In the genomic region with DNA sequence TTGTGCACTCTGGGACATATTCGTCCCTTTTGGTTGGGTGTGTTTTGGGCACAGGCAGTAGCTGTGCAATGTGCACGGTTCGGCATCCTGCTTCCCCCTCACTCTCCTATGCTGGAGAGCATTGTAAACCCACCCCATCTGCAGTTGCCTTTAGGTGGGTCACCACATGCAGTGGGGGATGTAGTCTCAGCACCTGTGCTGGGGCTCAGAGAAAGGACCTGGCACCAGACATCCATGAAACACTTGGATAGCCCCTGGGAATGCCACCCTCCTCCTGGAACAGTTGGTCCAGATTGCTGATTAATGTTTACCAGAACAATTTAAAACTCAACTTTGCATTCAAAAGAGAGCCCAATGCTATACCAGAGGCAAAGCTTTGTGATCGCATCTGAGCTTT, we compare ENCODE assay signal across 14 cellular contexts.
A peak's percentile ranks its signal among the peaks of the same experiment; 100 is the strongest.
DNase-seq lines count a peak whose midpoint lies in the region; ATAC-seq, FAIRE-seq and TF ChIP-seq lines count a peak whose summit lies in the region.
"Had no signal": no experiment of that assay in that cellular context is flagged by ENCODE, and none has a peak within 500 bp of the region (broad histone marks: within the 10 kb centered on the region; RNA-seq: fewer than 3 reads in every experiment).

No MANE protein-coding gene starts in this region.

- no peak for TF ChIP-seq EP300 in suprapubic skin (IDR thresholded peaks at IDR 0.05)

- FAIRE-seq in H54 (lab: Jason Lieb, UNC): no peak
- FAIRE-seq: G401.6 had no signal

- BruUV-seq in MCF 10A (replicated peaks; lab: Mats Ljungman, UMichigan): no TSS peak

- no peaks in the 10 kb centered on the region for H3K9me3 Mint-ChIP-seq in MCF 10A (ENCODE audit: unreplicated experiment)
- H3K9me3 Mint-ChIP-seq: GM23338 had no signal

- H3K36me3 ChIP-seq in lung (ENCODE audit: control insufficient read depth in 2 of 2, insufficient read depth in 2 of 2, low read length in 2 of 2): no peaks in the 10 kb centered on the region
- no peaks in the 10 kb centered on the region for H3K36me3 ChIP-seq in suprapubic skin
- H3K36me3 ChIP-seq: adrenal gland, right lobe of liver had no signal

- no peak overlapping the region for H3K4me3 ChIP-seq in lung
- H3K4me3 ChIP-seq in suprapubic skin: no peak overlapping the region
- H3K4me3 ChIP-seq: adrenal gland, GM23338, right lobe of liver had no signal

- TF ChIP-seq POLR2A in suprapubic skin (IDR thresholded peaks at IDR 0.05): no peak
- TF ChIP-seq POLR2A in H54 (IDR thresholded peaks at IDR 0.05; ENCODE audit: low read depth, low read length): no peak

- CTCF ChIA-PET in MCF 10A (lab: Yijun Ruan, JAX): interaction anchor here (0.7 to 1.6 kb wide), 3 partner anchors 36 to 263 kb away, joined by 3 to 5 read pairs (median 3); no protein-coding TSS in a partner anchor

- no peaks in the 10 kb centered on the region for H3K27me3 Mint-ChIP-seq in MCF 10A (ENCODE audit: insufficient read depth, unreplicated experiment)

- ATAC-seq in lung (ENCODE audit: insufficient read depth, low FRiP score) (no peak), esophagus mucosa (no peak), HG02759 (IDR thresholded peaks at IDR 0.05; ENCODE audit: unreplicated experiment) (no peak)
- ATAC-seq: GM23338 had no signal

- peaks cover 7% of the 10 kb centered on the region for H3K36me3 Mint-ChIP-seq in MCF 10A (ENCODE audit: insufficient read depth, unreplicated experiment)

- H3K4me1 ChIP-seq in lung (ENCODE audit: control insufficient read depth in 2 of 2, insufficient read depth in 2 of 2, low read length in 2 of 2) (peaks cover 8 to 15% of the 10 kb centered on the region in 2 donors), suprapubic skin (peaks cover 41% of the 10 kb centered on the region)
- H3K4me1 ChIP-seq: right lobe of liver had no signal

- H3K27me3 ChIP-seq in lung (ENCODE audit: control insufficient read depth, insufficient read depth) (no peaks in the 10 kb centered on the region), suprapubic skin (no peaks in the 10 kb centered on the region)
- H3K27me3 ChIP-seq: right lobe of liver had no signal

- TF ChIP-seq CTCF in MCF 10A (IDR thresholded peaks at IDR 0.05; ENCODE audit: unreplicated experiment): no peak
- TF ChIP-seq CTCF in lung (IDR thresholded peaks at IDR 0.05; ENCODE audit: control extremely low read depth, extremely low read depth): no peak
- TF ChIP-seq CTCF in suprapubic skin (IDR thresholded peaks at IDR 0.05): no peak

- peak overlapping the region; percentile 60 for H3K4me3 Mint-ChIP-seq in MCF 10A (ENCODE audit: unreplicated experiment)
- H3K4me3 Mint-ChIP-seq: GM23338 had no signal

- H3K4me1 Mint-ChIP-seq in MCF 10A (ENCODE audit: insufficient read depth, unreplicated experiment): peaks cover 28% of the 10 kb centered on the region

- POLR2A ChIA-PET in MCF 10A (lab: Yijun Ruan, JAX): interaction anchor here (0.5 to 5.1 kb wide), 13 partner anchors 9 to 414 kb away, joined by 3 to 36 read pairs (median 5); a partner anchor contains a TSS

- WGBS in lung, 2 donors: 61 to 79% methylated on average over 4 of the region's 4 CpGs
- WGBS in suprapubic skin: 42% methylated on average over 4 of the region's 4 CpGs

- H3K27ac ChIP-seq in lung (ENCODE audit: low read depth in 1 of 2, low read length in 1 of 2): peak overlapping the region; percentile 37 to 64
- peak overlapping the region; percentile 83 for H3K27ac ChIP-seq in suprapubic skin
- H3K27ac ChIP-seq: 22Rv1, right lobe of liver had no signal

- peak overlapping the region; percentile 88 for H3K27ac Mint-ChIP-seq in MCF 10A (ENCODE audit: low read depth, unreplicated experiment)
- H3K27ac Mint-ChIP-seq: GM23338 had no signal

- no peaks in the 10 kb centered on the region for H3K9me3 ChIP-seq in lung (ENCODE audit: control insufficient read depth in 2 of 2, insufficient read depth in 1 of 2, low read length in 1 of 2)
- H3K9me3 ChIP-seq in suprapubic skin: no peaks in the 10 kb centered on the region
- H3K9me3 ChIP-seq: adrenal gland, right lobe of liver had no signal

- DNase-seq in NCI-H2171 treated with DMSO at 0.1 percent for 48 hours (lab: John Stamatoyannopoulos, UW) (peak; percentile 43), NCI-H2171 (lab: John Stamatoyannopoulos, UW) (no peak), MCF 10A (ENCODE audit: unreplicated experiment) (no peak), lung (ENCODE audit: low spot score) (no peak), suprapubic skin (ENCODE audit: low spot score in 2 of 2) (no peak), H54 (ENCODE audit: insufficient read length, low spot score) (no peak)
- DNase-seq: activated CD4-positive, alpha-beta T cell treated with anti-CD3 and anti-CD28 coated beads for 48 hours had no signal

- intact Hi-C loops in MCF 10A (cut with micrococcal nuclease): no loop called here
